Comparison of ENCODE assay signal across 9 cellular contexts in genomic region chr6:54992789-54993188, GRCh38.
DNase-seq lines count a peak whose midpoint lies in the region; ATAC-seq and TF ChIP-seq lines count a peak whose summit lies in the region.
"Had no signal": no experiment of that assay in that cellular context is flagged by ENCODE, and none has a peak within 500 bp of the region (broad histone marks: within the 10 kb centered on the region; RNA-seq: fewer than 3 reads in every experiment).

No MANE protein-coding gene starts in this region.

- H2AFZ ChIP-seq in GM23338 = peak overlapping the region; percentile 69; the same call in 1 of the 2 replicates

- DNase-seq in Caco-2 (peak in 1 of 2 experiments; percentile 18), GM23338 (ENCODE audit: low spot score) (peak; percentile 68), NCI-H748 treated with DMSO at 0.1 percent for 48 hours (lab: John Stamatoyannopoulos, UW) (peak; percentile 41), fibroblast of villous mesenchyme (ENCODE audit: low read depth) (no peak), D341Med (ENCODE audit: low spot score) (no peak), lower leg skin (ENCODE audit: low spot score in 2 of 2) (no peak), AG08395 (ENCODE audit: low spot score) (no peak)

- no peak overlapping the region for H3K4me2 ChIP-seq in GM23338

- H3K27me3 Mint-ChIP-seq in Caco-2 (ENCODE audit: insufficient read depth, unreplicated experiment) (no peaks in the 10 kb centered on the region), GM23338 (ENCODE audit: insufficient read depth, low read depth, poor library complexity) (peaks cover 4% of the 10 kb centered on the region)

- no peaks in the 10 kb centered on the region for H3K9me2 ChIP-seq in GM23338 (ENCODE audit: insufficient read depth)

- H3K9me3 ChIP-seq in Caco-2 = no peaks in the 10 kb centered on the region

- H3K4me3 ChIP-seq in Caco-2 (ENCODE audit: low read depth, low read length) (no peak overlapping the region), GM23338 (no peak overlapping the region), fibroblast of villous mesenchyme (ENCODE audit: low read depth, low read length) (no peak overlapping the region), lower leg skin (ENCODE audit: low read depth, poor library complexity, severe bottlenecking) (no peak overlapping the region)
- H3K4me3 ChIP-seq: skin epidermis had no signal

- no peaks in the 10 kb centered on the region for H3K79me2 ChIP-seq in GM23338 (replicated peaks; ENCODE audit: insufficient read depth)

- no peaks in the 10 kb centered on the region for H4K20me1 ChIP-seq in GM23338 (replicated peaks; ENCODE audit: insufficient read depth)

- H3K4me3 Mint-ChIP-seq in Caco-2 (ENCODE audit: unreplicated experiment) (no peak overlapping the region), GM23338 (no peak overlapping the region; the same call in 2 of the 3 replicates)

- BruUV-seq in Caco-2 (replicated peaks; lab: Mats Ljungman, UMichigan) = no TSS peak

- ATAC-seq in GM23338 = peak; percentile 72
- no peak for ATAC-seq in HG02571 (IDR thresholded peaks at IDR 0.05; ENCODE audit: unreplicated experiment)

- H3K27ac Mint-ChIP-seq in Caco-2 (ENCODE audit: unreplicated experiment) (no peak overlapping the region), GM23338 (no peak overlapping the region)

- H3K9me3 Mint-ChIP-seq in Caco-2 (ENCODE audit: unreplicated experiment) = peaks cover 8% of the 10 kb centered on the region
- H3K9me3 Mint-ChIP-seq in GM23338 = peaks cover 3% of the 10 kb centered on the region; the same call in 1 of the 3 replicates

- TF ChIP-seq CTCF in Caco-2 (IDR thresholded peaks at IDR 0.05; ENCODE audit: insufficient read depth in 1 of 2, low read depth in 1 of 2, low read length in 1 of 2, severe bottlenecking in 1 of 2, unreplicated experiment in 1 of 2) = peak; percentile 45 to 51
- TF ChIP-seq CTCF in GM23338 (conservative IDR thresholded peaks at IDR 0.05; ENCODE audit: low read depth in 2 of 2) = peak; percentile 82 to 85
- TF ChIP-seq CTCF in fibroblast of villous mesenchyme (IDR thresholded peaks at IDR 0.05; ENCODE audit: insufficient read depth, low read depth, low read length) = peak; percentile 44
- no peak for TF ChIP-seq CTCF in lower leg skin (IDR thresholded peaks at IDR 0.05)

- no peak overlapping the region for H3K27ac ChIP-seq in GM23338 (ENCODE audit: low read depth)
- H3K27ac ChIP-seq: skin epidermis had no signal

- TF ChIP-seq POLR2A in lower leg skin (IDR thresholded peaks at IDR 0.05) = no peak

- H3K36me3 Mint-ChIP-seq in Caco-2 (ENCODE audit: insufficient read depth, unreplicated experiment) (no peaks in the 10 kb centered on the region), GM23338 (ENCODE audit: low read depth) (no peaks in the 10 kb centered on the region)

- H3K27me3 ChIP-seq in Caco-2 (replicated peaks; ENCODE audit: control insufficient read depth, insufficient read depth, low read length) (no peaks in the 10 kb centered on the region), GM23338 (ENCODE audit: insufficient read depth) (no peaks in the 10 kb centered on the region)

- intact Hi-C loops in Caco-2 (cut with micrococcal nuclease; ENCODE audit: unreplicated experiment) (loop anchor here (1.0 to 2.0 kb wide), 2 partner anchors 274 to 296 kb away; no protein-coding TSS in a partner anchor), lower leg skin (cut with DNase I; ENCODE audit: low total_unique reads) (no loop called here)

- CTCF ChIA-PET in Caco-2 (lab: Charles Lee) = interaction anchor here (0.8 to 1.3 kb wide), 2 partner anchors 273 to 275 kb away, joined by 3 to 4 read pairs; no protein-coding TSS in a partner anchor

- POLR2A ChIA-PET in Caco-2 (lab: Charles Lee) = no interaction called here

- H3F3A ChIP-seq in GM23338 (replicated peaks; ENCODE audit: low read depth) = no peaks in the 10 kb centered on the region

- H3K4me1 ChIP-seq in Caco-2 (peaks cover 5% of the 10 kb centered on the region; the same call in 1 of the 2 replicates), GM23338 (ENCODE audit: insufficient read depth) (no peaks in the 10 kb centered on the region)

- H3K4me1 Mint-ChIP-seq in Caco-2 (ENCODE audit: low read depth, unreplicated experiment) (no peaks in the 10 kb centered on the region), GM23338 (no peaks in the 10 kb centered on the region)

- H3K36me3 ChIP-seq in Caco-2 (ENCODE audit: control insufficient read depth, insufficient read depth, low read length) (no peaks in the 10 kb centered on the region), GM23338 (ENCODE audit: insufficient read depth) (no peaks in the 10 kb centered on the region)

TF ChIP-seq in GM23338, 12 proteins besides CTCF, POLR2A, EP300 and RAD21:
- no peak for TF ChIP-seq ZNF114 (CRISPR knock-in tag; IDR thresholded peaks at IDR 0.05)
- TF ChIP-seq ETS1 (IDR thresholded peaks at IDR 0.05) = no peak
- no peak for TF ChIP-seq ZNF331 (CRISPR knock-in tag; IDR thresholded peaks at IDR 0.05; ENCODE audit: low read depth)
- no peak for TF ChIP-seq JUNB (IDR thresholded peaks at IDR 0.05; ENCODE audit: unreplicated experiment)
- TF ChIP-seq EZH2phosphoT487 (IDR thresholded peaks at IDR 0.05; ENCODE audit: unreplicated experiment) = no peak
- no peak for TF ChIP-seq REST (IDR thresholded peaks at IDR 0.05; ENCODE audit: unreplicated experiment)
- no peak for TF ChIP-seq EZH2 (IDR thresholded peaks at IDR 0.05; ENCODE audit: low read depth, unreplicated experiment)

Comparison
In these comparisons a context has a peak if more than half of its experiments do, and no peak if none do; other contexts are left out.
1. DNase-seq: peak in GM23338 (single experiment) and NCI-H748 treated with DMSO at 0.1 percent for 48 hours (single experiment); none in fibroblast of villous mesenchyme (single experiment), D341Med (single experiment), lower leg skin (0 of 2) and AG08395 (single experiment).
2. CTCF ChIP-seq: peak in Caco-2 (2 of 2), GM23338 (2 of 2) and fibroblast of villous mesenchyme (single experiment); none in lower leg skin (0 of 3).